Comparison of ENCODE assay signal across 14 cellular contexts in the genomic region with DNA sequence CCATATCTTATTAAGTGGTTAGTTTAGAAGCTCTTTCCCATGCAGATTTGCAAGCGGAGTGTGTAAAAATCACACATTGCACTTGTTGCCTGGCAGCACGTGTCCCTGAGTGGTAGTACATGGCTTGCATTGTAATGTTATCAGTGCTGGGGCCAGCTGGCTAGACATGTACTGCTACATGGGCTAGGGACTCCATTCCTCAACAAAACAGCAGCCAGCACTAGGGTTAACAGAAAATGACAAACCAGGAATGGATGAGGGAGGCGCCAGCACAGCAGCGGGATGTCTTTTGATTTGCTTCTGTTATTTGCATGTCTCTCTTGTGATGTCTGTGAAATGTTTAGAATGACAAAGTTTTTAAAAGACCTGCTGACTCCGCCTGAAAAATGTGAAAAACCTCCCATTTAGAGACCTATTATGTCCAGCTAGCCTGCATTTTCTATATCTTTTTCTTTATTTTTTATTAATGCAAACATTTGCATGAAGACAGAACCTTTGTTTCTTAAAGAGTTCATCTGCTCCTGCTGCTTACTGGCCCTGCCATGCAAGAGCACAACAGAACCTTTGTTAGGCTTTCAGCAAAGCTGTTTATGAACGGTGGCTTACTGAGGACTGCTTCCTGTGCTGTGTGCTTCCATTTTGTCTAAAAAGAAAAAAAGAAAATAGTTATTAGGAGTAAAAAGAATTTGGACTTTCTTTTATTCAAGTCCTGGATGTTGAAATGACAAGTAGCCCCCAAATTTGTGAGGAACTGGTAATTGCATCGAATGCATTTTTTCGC. TPM values are rescaled to one million over a fixed set of nuclear protein-coding genes. Genes with fewer than 3 reads are reported as not detected.
DNase-seq lines count a peak whose midpoint lies in the region; ATAC-seq, FAIRE-seq and TF ChIP-seq lines count a peak whose summit lies in the region.
"Had no signal": no experiment of that assay in that cellular context is flagged by ENCODE, and none has a peak within 500 bp of the region (broad histone marks: within the 10 kb centered on the region; RNA-seq: fewer than 3 reads in every experiment).

No MANE protein-coding gene starts in this region.

- CTCF ChIA-PET in SK-N-SH (lab: Yijun Ruan, JAX) = interaction anchor here (0.6 kb wide), 1 partner anchor 125 kb away, joined by 3 read pairs; no protein-coding TSS in a partner anchor

- H3K27ac ChIP-seq in SK-N-SH (ENCODE audit: low read depth in 2 of 2, low read length in 1 of 2) (peak overlapping the region in 1 of 2 experiments; percentile 68; a peak in 3 of 4 replicates), spleen (no peak overlapping the region)
- H3K27ac ChIP-seq: prostate gland, upper lobe of right lung had no signal

- POLR2A ChIA-PET in SK-N-SH (lab: Yijun Ruan, JAX) = no interaction called here

- WGBS in SK-N-SH (ENCODE audit: low lambda C conversion rate) = 93% methylated on average over 8 of the region's 8 CpGs
- 81 to 90% (median 88%) methylated on average over 8 of the region's 8 CpGs for WGBS in spleen, 5 donors

- TF ChIP-seq POLR2A in GM12892 (IDR thresholded peaks at IDR 0.05; ENCODE audit: low read depth, low read length) (no peak), spleen (IDR thresholded peaks at IDR 0.05) (no peak)

- H3K9me3 ChIP-seq in SK-N-SH = no peaks in the 10 kb centered on the region
- H3K9me3 ChIP-seq in spleen = no peaks in the 10 kb centered on the region
- H3K9me3 ChIP-seq: prostate gland, upper lobe of right lung had no signal

- H3K27me3 ChIP-seq in SK-N-SH (ENCODE audit: insufficient read depth) (no peaks in the 10 kb centered on the region), spleen (replicated peaks in 1 of 7) (no peaks in the 10 kb centered on the region)
- H3K27me3 ChIP-seq: upper lobe of right lung had no signal

- DNase-seq in SK-N-SH (no peak), astrocyte of the hippocampus (ENCODE audit: low read depth, low spot score) (peak; percentile 47), inferior parietal cortex (ENCODE audit: extremely low spot score) (peak; percentile 66), superior temporal gyrus (ENCODE audit: extremely low spot score) (peak; percentile 87), GM12892 (ENCODE audit: insufficient read length) (no peak), spleen (no peak), middle frontal gyrus (ENCODE audit: extremely low spot score, low spot score) (no peak)
- DNase-seq: activated naive CD8-positive, alpha-beta T cell treated with anti-CD3 and anti-CD28 coated beads for 36 hours; immature natural killer cell; NCI-H524 treated with DMSO at 0.1 percent for 48 hours; SW 1271; upper lobe of right lung had no signal

- TF ChIP-seq CTCF in SK-N-SH (IDR thresholded peaks at IDR 0.05) = no peak
- TF ChIP-seq CTCF in spleen (IDR thresholded peaks at IDR 0.05 in 8 of 11, conservative IDR thresholded peaks at IDR 0.05 in 3 of 11) = no peak

- peak overlapping the region; percentile 5; the same call in 1 of the 2 replicates for H3K4me2 ChIP-seq in SK-N-SH

- peaks cover 0 to 5% of the 10 kb centered on the region in 2 experiments for H3K36me3 ChIP-seq in SK-N-SH (replicated peaks in 1 of 2; ENCODE audit: control insufficient read depth in 1 of 2, insufficient read depth in 2 of 2, low read length in 1 of 2)
- H3K36me3 ChIP-seq in spleen = no peaks in the 10 kb centered on the region
- H3K36me3 ChIP-seq: prostate gland, upper lobe of right lung had no signal

- H3K9ac ChIP-seq in SK-N-SH = no peak overlapping the region; the same call in 1 of the 2 replicates

- H3K9me2 ChIP-seq in SK-N-SH = no peaks in the 10 kb centered on the region

- H4K20me1 ChIP-seq in SK-N-SH (ENCODE audit: insufficient read depth) = no peaks in the 10 kb centered on the region

- no peak for ATAC-seq in SK-N-SH treated with all-trans-retinoic acid at 6 μM for 48 hours
- ATAC-seq: upper lobe of right lung had no signal

- no peak overlapping the region for H3K4me3 ChIP-seq in SK-N-SH (ENCODE audit: low read depth in 2 of 2, low read length in 1 of 2)
- H3K4me3 ChIP-seq in spleen = no peak overlapping the region
- H3K4me3 ChIP-seq: prostate gland, upper lobe of right lung had no signal

- TF ChIP-seq EP300 in SK-N-SH (IDR thresholded peaks at IDR 0.05; ENCODE audit: borderline replicate concordance in 1 of 2, low read depth in 1 of 2, low read length in 1 of 2) = no peak

- H3K4me1 ChIP-seq in SK-N-SH (ENCODE audit: control insufficient read depth in 1 of 2, insufficient read depth in 2 of 2, low read depth in 1 of 2, low read length in 1 of 2) (peaks cover 3 to 22% of the 10 kb centered on the region in 2 experiments; a peak in 3 of 4 replicates), spleen (no peaks in the 10 kb centered on the region)
- H3K4me1 ChIP-seq: prostate gland, upper lobe of right lung had no signal

- H3F3A ChIP-seq in SK-N-SH (replicated peaks; ENCODE audit: insufficient read depth) = peaks cover 21% of the 10 kb centered on the region

- intact Hi-C loops in spleen (cut with DNase I; ENCODE audit: low total_unique reads) = no loop called here

- peaks cover 16% of the 10 kb centered on the region for H3K79me2 ChIP-seq in SK-N-SH (ENCODE audit: insufficient read depth)

- TF ChIP-seq RAD21 in SK-N-SH (IDR thresholded peaks at IDR 0.05; ENCODE audit: low read length) = no peak

- FAIRE-seq in GM12892 (lab: Jason Lieb, UNC) = no peak

- no peak overlapping the region for H2AFZ ChIP-seq in SK-N-SH (ENCODE audit: low read depth)

TF ChIP-seq in SK-N-SH, 30 proteins besides CTCF, POLR2A, EP300 and RAD21:
- TF ChIP-seq RXRA (IDR thresholded peaks at IDR 0.05; ENCODE audit: borderline replicate concordance, low read depth) (no peak), POLR2AphosphoS5 (IDR thresholded peaks at IDR 0.05; ENCODE audit: low read depth, low read length) (no peak), RCOR1 (IDR thresholded peaks at IDR 0.05; ENCODE audit: low read length) (no peak), GATA2 (CRISPR knock-in tag; IDR thresholded peaks at IDR 0.05) (no peak), FOXM1 (IDR thresholded peaks at IDR 0.05; ENCODE audit: low read depth) (no peak), NFIC (IDR thresholded peaks at IDR 0.05; ENCODE audit: borderline replicate concordance) (no peak)
- TF ChIP-seq, protein P1, sequence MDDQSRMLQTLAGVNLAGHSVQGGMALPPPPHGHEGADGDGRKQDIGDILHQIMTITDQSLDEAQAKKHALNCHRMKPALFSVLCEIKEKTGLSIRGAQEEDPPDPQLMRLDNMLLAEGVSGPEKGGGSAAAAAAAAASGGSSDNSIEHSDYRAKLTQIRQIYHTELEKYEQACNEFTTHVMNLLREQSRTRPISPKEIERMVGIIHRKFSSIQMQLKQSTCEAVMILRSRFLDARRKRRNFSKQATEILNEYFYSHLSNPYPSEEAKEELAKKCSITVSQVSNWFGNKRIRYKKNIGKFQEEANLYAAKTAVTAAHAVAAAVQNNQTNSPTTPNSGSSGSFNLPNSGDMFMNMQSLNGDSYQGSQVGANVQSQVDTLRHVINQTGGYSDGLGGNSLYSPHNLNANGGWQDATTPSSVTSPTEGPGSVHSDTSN (IDR thresholded peaks at IDR 0.05) = no peak
TF ChIP-seq in SK-N-SH: peak in this region for 0.

TF ChIP-seq in SK-N-SH treated with all-trans-retinoic acid at 6 μM for 48 hours, 23 proteins besides CTCF, POLR2A, EP300 and RAD21:
- no peak for TF ChIP-seq ARNTL (CRISPR knock-in tag; IDR thresholded peaks at IDR 0.05; ENCODE audit: borderline replicate concordance, low read depth)
- TF ChIP-seq, protein P2, sequence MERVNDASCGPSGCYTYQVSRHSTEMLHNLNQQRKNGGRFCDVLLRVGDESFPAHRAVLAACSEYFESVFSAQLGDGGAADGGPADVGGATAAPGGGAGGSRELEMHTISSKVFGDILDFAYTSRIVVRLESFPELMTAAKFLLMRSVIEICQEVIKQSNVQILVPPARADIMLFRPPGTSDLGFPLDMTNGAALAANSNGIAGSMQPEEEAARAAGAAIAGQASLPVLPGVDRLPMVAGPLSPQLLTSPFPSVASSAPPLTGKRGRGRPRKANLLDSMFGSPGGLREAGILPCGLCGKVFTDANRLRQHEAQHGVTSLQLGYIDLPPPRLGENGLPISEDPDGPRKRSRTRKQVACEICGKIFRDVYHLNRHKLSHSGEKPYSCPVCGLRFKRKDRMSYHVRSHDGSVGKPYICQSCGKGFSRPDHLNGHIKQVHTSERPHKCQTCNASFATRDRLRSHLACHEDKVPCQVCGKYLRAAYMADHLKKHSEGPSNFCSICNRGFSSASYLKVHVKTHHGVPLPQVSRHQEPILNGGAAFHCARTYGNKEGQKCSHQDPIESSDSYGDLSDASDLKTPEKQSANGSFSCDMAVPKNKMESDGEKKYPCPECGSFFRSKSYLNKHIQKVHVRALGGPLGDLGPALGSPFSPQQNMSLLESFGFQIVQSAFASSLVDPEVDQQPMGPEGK (CRISPR knock-in tag; IDR thresholded peaks at IDR 0.05; ENCODE audit: borderline replicate concordance) = no peak
- TF ChIP-seq SNAI2 (CRISPR knock-in tag; IDR thresholded peaks at IDR 0.05) = no peak
- no peak for TF ChIP-seq OSR1 (CRISPR knock-in tag; IDR thresholded peaks at IDR 0.05)
- no peak for TF ChIP-seq ZFP3 (CRISPR knock-in tag; IDR thresholded peaks at IDR 0.05)
- TF ChIP-seq GLIS3 (CRISPR knock-in tag; IDR thresholded peaks at IDR 0.05) = no peak
- no peak for TF ChIP-seq BACH2 (CRISPR knock-in tag; IDR thresholded peaks at IDR 0.05; ENCODE audit: borderline replicate concordance)
- TF ChIP-seq CSDC2 (CRISPR knock-in tag; IDR thresholded peaks at IDR 0.05) = no peak
- no peak for TF ChIP-seq ISL1 (CRISPR knock-in tag; IDR thresholded peaks at IDR 0.05)

RNA-seq across cellular contexts. Expression of a gene that starts 40.7 kb away (rescaled TPM):
- polyA plus RNA-seq in SK-N-SH (2012; rRNA removed) (37.2 and 85.7 TPM in 2 replicates), spleen (10 to 100 TPM in 1 of 3 donors, 1 to 10 TPM in 2; 8.6 to 10.8 (median 9.8) TPM)
- polyA plus RNA-seq in SK-N-SH (2012; cell fraction: cytosol; rRNA removed) = 43.3 and 50.5 TPM in 2 replicates
- 64.0 and 84.5 TPM in 2 replicates for polyA plus RNA-seq in SK-N-SH (2012; cell fraction: nucleus; rRNA removed)
- 26.3 TPM for polyA plus RNA-seq in GM12892 (2012; ENCODE audit: missing spikeins)
- total RNA-seq in spleen = 10 to 100 TPM; 10.9 to 23.0 (median 16.2) TPM

RNA-seq across cellular contexts. Expression of a gene that starts 58.9 kb away (rescaled TPM):
- polyA plus RNA-seq in SK-N-SH (2012; rRNA removed) (6.7 and 10.9 TPM in 2 replicates), spleen (1 to 10 TPM in 2 of 3 donors, under 1 TPM in 1; 0.88 to 7.0 (median 3.6) TPM)
- polyA plus RNA-seq in SK-N-SH (2012; cell fraction: cytosol; rRNA removed) = 7.5 and 9.4 TPM in 2 replicates
- 24.1 and 25.4 TPM in 2 replicates for polyA plus RNA-seq in SK-N-SH (2012; cell fraction: nucleus; rRNA removed)
- polyA plus RNA-seq in GM12892 (2012; ENCODE audit: missing spikeins) = 2.2 TPM
- 10 to 100 TPM; 13.2 to 30.7 (median 23.9) TPM for total RNA-seq in spleen
- polyA plus RNA-seq: immature natural killer cell had no signal

Comparison
In these comparisons a context has a peak if more than half of its experiments do, and no peak if none do; other contexts are left out.
1. DNase-seq: peak in astrocyte of the hippocampus (single experiment), inferior parietal cortex (single experiment) and superior temporal gyrus (single experiment); none in SK-N-SH (single experiment), GM12892 (single experiment), spleen (single experiment) and middle frontal gyrus (single experiment).